ENCODE assay signal across 1 cellular context in genomic region chr16:87598431-87598830, GRCh38.
TF ChIP-seq lines count a peak whose summit lies in the region.

No MANE protein-coding gene starts in this region.

TF ChIP-seq in SK-N-SH treated with all-trans-retinoic acid at 6 μM for 48 hours, 23 proteins besides CTCF, POLR2A, EP300 and RAD21 (continued from another document):
- no peak for TF ChIP-seq PATZ1 (CRISPR knock-in tag; IDR thresholded peaks at IDR 0.05; ENCODE audit: borderline replicate concordance)
